ENCODE assay signal across 30 cellular contexts in the genomic region with DNA sequence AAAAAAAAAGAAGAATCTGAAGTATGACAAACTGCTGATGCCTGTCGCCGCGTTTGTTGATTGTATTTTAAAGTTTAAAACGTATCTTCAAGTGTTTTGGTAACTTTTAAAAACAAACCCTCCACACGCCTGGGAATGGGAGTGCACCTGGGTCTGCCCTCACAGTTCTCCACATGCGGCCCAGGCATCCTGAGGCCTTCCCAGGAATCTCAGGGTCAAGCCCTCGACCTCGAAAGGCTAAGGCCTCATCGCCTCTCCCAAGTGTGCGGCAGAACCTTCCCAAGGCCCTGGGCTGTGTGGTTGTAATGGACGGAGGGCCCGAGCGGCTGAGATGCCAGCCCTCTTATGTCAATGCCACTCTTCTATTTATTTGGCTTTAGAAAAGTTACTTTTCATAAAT.
"Had no signal": no experiment of that assay in that cellular context is flagged by ENCODE, and none has a peak within 500 bp of the region (broad histone marks: within the 10 kb centered on the region; RNA-seq: fewer than 3 reads in every experiment).

No MANE protein-coding gene starts in this region.

- H3K36me3 ChIP-seq: breast epithelium had no signal

- H3K27me3 ChIP-seq: adrenal gland, ascending aorta, breast epithelium, cardiac muscle cell, dorsolateral prefrontal cortex had no signal

- ATAC-seq: activated CD4-positive, CD25-positive, alpha-beta regulatory T cell treated with anti-CD3 and anti-CD28 coated beads, Interleukin-2, amount 50 U/mL, for 24 hours; activated naive CD4-positive, alpha-beta T cell treated with anti-CD3 and anti-CD28 coated beads, Interleukin-2, amount 50 U/mL, for 72 hours; activated T-cell treated with anti-CD3 and anti-CD28 coated beads, Interleukin-2, amount 50 U/mL, for 4 hours; activated T-helper 17 cell treated with anti-CD3 and anti-CD28 coated beads, Interleukin-2, amount 50 U/mL, for 72 hours; esophagus mucosa; T-helper 17 cell had no signal

- H3K4me1 ChIP-seq: adrenal gland, ascending aorta, breast epithelium had no signal

- DNase-seq: activated B cell treated with CpG ODN at 0.5 μM for 24 hours; activated CD4-positive, alpha-beta T cell treated with anti-CD3 and anti-CD28 coated beads for 48 hours; activated CD4-positive, alpha-beta T cell treated with anti-CD3 and anti-CD28 coated beads, Interleukin-2, amount 50 U/mL, for 1 hour; activated CD4-positive, alpha-beta T cell treated with anti-CD3 and anti-CD28 coated beads, Interleukin-2, amount 50 U/mL, for 48 hours; activated CD8-positive, alpha-beta memory T cell treated with anti-CD3 and anti-CD28 coated beads for 24 hours; activated effector memory CD4-positive, alpha-beta T cell treated with Interleukin-2 at 50 U/mL for 16 hours; activated gamma-delta T cell treated with Interleukin-2 at 50 U/mL for 16 hours; activated naive CD4-positive, alpha-beta T cell treated with anti-CD3 and anti-CD28 coated beads for 36 hours; activated T-cell treated with anti-CD3 and anti-CD28 coated beads, Interleukin-2, amount 50 U/mL, for 4 hours; adrenal gland; effector memory CD4-positive, alpha-beta T cell; endodermal cell; foreskin fibroblast; T-helper 1 cell; T-helper 17 cell; T1000; WERI-Rb-1 had no signal

- H3K4me3 ChIP-seq: adrenal gland, ascending aorta, breast epithelium, cardiac muscle cell, coronary artery, dorsolateral prefrontal cortex had no signal

- H3K27ac ChIP-seq: adrenal gland, ascending aorta, breast epithelium, cardiac muscle cell, coronary artery, WERI-Rb-1 had no signal

- H3K4me1 Mint-ChIP-seq: activated B cell treated with CpG ODN at 0.5 μM for 24 hours, endodermal cell had no signal

- H3K4me3 Mint-ChIP-seq: activated B cell treated with CpG ODN at 0.5 μM for 24 hours; activated naive CD4-positive, alpha-beta T cell treated with anti-CD3 and anti-CD28 coated beads for 36 hours; activated T-cell treated with anti-CD3 and anti-CD28 coated beads, Interleukin-2, amount 50 U/mL, for 4 hours; activated T-helper 17 cell treated with anti-CD3 and anti-CD28 coated beads, Interleukin-2, amount 50 U/mL, for 72 hours; brain; central memory CD8-positive, alpha-beta T cell; dendritic cell treated with granulocyte-macrophage colony-stimulating factor and Interleukin-4, amounts not matched to agents 40 ng/mL and 50 ng/mL, for 4 days; endodermal cell; T-helper 17 cell; T-helper 2 cell treated with Interferon-gamma antibody and Interleukin-4, amounts not matched to agents 5 μg/mL and 100 μg/mL, for 36 hours had no signal

- H3K9me3 Mint-ChIP-seq: activated B cell treated with CpG ODN at 0.5 μM for 24 hours; activated naive CD4-positive, alpha-beta T cell treated with anti-CD3 and anti-CD28 coated beads for 36 hours; activated naive CD4-positive, alpha-beta T cell treated with anti-CD3 and anti-CD28 coated beads, Interleukin-2, amount 50 U/mL, for 72 hours; activated T-cell treated with anti-CD3 and anti-CD28 coated beads, Interleukin-2, amount 50 U/mL, for 4 hours; activated T-helper 17 cell treated with anti-CD3 and anti-CD28 coated beads, Interleukin-2, amount 50 U/mL, for 72 hours; central memory CD8-positive, alpha-beta T cell; dendritic cell treated with granulocyte-macrophage colony-stimulating factor and Interleukin-4, amounts not matched to agents 40 ng/mL and 50 ng/mL, for 4 days; endodermal cell; T-helper 2 cell treated with Interferon-gamma antibody and Interleukin-4, amounts not matched to agents 5 μg/mL and 100 μg/mL, for 36 hours had no signal

- H3K27ac Mint-ChIP-seq: activated B cell treated with CpG ODN at 0.5 μM for 24 hours; activated naive CD4-positive, alpha-beta T cell treated with anti-CD3 and anti-CD28 coated beads for 36 hours; activated T-helper 17 cell treated with anti-CD3 and anti-CD28 coated beads, Interleukin-2, amount 50 U/mL, for 72 hours; dendritic cell treated with granulocyte-macrophage colony-stimulating factor and Interleukin-4, amounts not matched to agents 40 ng/mL and 50 ng/mL, for 4 days; endodermal cell; T-helper 17 cell; T-helper 2 cell treated with Interferon-gamma antibody and Interleukin-4, amounts not matched to agents 5 μg/mL and 100 μg/mL, for 36 hours had no signal

- H3K27me3 Mint-ChIP-seq: activated B cell treated with CpG ODN at 0.5 μM for 24 hours; activated T-helper 17 cell treated with anti-CD3 and anti-CD28 coated beads, Interleukin-2, amount 50 U/mL, for 72 hours; brain; central memory CD8-positive, alpha-beta T cell; dendritic cell treated with granulocyte-macrophage colony-stimulating factor and Interleukin-4, amounts not matched to agents 40 ng/mL and 50 ng/mL, for 4 days; T-helper 17 cell had no signal

- H3K9me3 ChIP-seq: adrenal gland, ascending aorta, breast epithelium had no signal
